Comparison of ENCODE assay signal across 1 cellular context in the genomic region with DNA sequence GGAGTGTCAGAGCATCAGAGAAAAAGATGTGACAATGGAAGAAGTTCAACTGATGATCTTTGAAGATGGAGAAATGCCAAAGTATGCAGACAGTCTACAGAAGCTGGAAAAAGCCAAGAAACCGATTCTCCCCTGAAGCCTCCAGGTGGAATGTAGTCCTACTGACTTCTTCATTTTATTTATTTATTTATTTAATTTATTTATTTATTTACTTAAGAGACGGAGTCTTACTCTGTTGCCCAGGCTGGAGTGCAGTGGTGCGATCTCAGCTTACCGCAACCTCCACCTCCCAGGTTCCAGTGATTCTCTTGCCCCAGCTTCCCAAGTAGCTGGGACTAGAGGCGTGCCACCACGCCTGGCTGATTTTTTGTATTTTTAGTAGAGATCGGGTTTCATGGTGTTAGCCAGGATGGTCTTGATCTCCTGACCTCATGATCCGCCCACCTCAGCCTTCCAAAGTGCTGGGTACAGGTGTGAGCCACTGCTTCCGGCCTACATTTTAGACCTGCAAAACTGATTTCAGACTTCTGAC.
TF ChIP-seq lines count a peak whose summit lies in the region.

No MANE protein-coding gene starts in this region.

TF ChIP-seq in GM23338, 12 proteins besides CTCF, POLR2A, EP300 and RAD21 (continued from another document):
- TF ChIP-seq, protein P1, sequence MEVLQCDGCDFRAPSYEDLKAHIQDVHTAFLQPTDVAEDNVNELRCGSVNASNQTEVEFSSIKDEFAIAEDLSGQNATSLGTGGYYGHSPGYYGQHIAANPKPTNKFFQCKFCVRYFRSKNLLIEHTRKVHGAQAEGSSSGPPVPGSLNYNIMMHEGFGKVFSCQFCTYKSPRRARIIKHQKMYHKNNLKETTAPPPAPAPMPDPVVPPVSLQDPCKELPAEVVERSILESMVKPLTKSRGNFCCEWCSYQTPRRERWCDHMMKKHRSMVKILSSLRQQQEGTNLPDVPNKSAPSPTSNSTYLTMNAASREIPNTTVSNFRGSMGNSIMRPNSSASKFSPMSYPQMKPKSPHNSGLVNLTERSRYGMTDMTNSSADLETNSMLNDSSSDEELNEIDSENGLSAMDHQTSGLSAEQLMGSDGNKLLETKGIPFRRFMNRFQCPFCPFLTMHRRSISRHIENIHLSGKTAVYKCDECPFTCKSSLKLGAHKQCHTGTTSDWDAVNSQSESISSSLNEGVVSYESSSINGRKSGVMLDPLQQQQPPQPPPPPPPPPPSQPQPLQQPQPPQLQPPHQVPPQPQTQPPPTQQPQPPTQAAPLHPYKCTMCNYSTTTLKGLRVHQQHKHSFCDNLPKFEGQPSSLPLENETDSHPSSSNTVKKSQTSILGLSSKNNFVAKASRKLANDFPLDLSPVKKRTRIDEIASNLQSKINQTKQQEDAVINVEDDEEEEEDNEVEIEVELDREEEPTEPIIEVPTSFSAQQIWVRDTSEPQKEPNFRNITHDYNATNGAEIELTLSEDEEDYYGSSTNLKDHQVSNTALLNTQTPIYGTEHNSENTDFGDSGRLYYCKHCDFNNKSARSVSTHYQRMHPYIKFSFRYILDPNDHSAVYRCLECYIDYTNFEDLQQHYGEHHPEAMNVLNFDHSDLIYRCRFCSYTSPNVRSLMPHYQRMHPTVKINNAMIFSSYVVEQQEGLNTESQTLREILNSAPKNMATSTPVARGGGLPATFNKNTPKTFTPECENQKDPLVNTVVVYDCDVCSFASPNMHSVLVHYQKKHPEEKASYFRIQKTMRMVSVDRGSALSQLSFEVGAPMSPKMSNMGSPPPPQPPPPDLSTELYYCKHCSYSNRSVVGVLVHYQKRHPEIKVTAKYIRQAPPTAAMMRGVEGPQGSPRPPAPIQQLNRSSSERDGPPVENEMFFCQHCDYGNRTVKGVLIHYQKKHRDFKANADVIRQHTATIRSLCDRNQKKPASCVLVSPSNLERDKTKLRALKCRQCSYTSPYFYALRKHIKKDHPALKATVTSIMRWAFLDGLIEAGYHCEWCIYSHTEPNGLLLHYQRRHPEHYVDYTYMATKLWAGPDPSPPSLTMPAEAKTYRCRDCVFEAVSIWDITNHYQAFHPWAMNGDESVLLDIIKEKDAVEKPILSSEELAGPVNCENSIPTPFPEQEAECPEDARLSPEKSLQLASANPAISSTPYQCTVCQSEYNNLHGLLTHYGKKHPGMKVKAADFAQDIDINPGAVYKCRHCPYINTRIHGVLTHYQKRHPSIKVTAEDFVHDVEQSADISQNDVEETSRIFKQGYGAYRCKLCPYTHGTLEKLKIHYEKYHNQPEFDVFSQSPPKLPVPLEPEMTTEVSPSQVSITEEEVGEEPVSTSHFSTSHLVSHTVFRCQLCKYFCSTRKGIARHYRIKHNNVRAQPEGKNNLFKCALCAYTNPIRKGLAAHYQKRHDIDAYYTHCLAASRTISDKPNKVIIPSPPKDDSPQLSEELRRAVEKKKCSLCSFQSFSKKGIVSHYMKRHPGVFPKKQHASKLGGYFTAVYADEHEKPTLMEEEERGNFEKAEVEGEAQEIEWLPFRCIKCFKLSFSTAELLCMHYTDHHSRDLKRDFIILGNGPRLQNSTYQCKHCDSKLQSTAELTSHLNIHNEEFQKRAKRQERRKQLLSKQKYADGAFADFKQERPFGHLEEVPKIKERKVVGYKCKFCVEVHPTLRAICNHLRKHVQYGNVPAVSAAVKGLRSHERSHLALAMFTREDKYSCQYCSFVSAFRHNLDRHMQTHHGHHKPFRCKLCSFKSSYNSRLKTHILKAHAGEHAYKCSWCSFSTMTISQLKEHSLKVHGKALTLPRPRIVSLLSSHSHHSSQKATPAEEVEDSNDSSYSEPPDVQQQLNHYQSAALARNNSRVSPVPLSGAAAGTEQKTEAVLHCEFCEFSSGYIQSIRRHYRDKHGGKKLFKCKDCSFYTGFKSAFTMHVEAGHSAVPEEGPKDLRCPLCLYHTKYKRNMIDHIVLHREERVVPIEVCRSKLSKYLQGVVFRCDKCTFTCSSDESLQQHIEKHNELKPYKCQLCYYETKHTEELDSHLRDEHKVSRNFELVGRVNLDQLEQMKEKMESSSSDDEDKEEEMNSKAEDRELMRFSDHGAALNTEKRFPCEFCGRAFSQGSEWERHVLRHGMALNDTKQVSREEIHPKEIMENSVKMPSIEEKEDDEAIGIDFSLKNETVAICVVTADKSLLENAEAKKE (CRISPR knock-in tag; IDR thresholded peaks at IDR 0.05), result no peak
- TF ChIP-seq EZH2phosphoT487 (IDR thresholded peaks at IDR 0.05; ENCODE audit: unreplicated experiment), result no peak
- no peak for TF ChIP-seq CREB1 (CRISPR knock-in tag; IDR thresholded peaks at IDR 0.05; ENCODE audit: low read depth)
- TF ChIP-seq STAT1 (IDR thresholded peaks at IDR 0.05; ENCODE audit: unreplicated experiment), result no peak
- TF ChIP-seq, protein P2, sequence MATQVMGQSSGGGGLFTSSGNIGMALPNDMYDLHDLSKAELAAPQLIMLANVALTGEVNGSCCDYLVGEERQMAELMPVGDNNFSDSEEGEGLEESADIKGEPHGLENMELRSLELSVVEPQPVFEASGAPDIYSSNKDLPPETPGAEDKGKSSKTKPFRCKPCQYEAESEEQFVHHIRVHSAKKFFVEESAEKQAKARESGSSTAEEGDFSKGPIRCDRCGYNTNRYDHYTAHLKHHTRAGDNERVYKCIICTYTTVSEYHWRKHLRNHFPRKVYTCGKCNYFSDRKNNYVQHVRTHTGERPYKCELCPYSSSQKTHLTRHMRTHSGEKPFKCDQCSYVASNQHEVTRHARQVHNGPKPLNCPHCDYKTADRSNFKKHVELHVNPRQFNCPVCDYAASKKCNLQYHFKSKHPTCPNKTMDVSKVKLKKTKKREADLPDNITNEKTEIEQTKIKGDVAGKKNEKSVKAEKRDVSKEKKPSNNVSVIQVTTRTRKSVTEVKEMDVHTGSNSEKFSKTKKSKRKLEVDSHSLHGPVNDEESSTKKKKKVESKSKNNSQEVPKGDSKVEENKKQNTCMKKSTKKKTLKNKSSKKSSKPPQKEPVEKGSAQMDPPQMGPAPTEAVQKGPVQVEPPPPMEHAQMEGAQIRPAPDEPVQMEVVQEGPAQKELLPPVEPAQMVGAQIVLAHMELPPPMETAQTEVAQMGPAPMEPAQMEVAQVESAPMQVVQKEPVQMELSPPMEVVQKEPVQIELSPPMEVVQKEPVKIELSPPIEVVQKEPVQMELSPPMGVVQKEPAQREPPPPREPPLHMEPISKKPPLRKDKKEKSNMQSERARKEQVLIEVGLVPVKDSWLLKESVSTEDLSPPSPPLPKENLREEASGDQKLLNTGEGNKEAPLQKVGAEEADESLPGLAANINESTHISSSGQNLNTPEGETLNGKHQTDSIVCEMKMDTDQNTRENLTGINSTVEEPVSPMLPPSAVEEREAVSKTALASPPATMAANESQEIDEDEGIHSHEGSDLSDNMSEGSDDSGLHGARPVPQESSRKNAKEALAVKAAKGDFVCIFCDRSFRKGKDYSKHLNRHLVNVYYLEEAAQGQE (IDR thresholded peaks at IDR 0.05; ENCODE audit: unreplicated experiment), result no peak
- TF ChIP-seq NANOG (IDR thresholded peaks at IDR 0.05; ENCODE audit: borderline replicate concordance), result no peak
- TF ChIP-seq POLR2AphosphoS5 (IDR thresholded peaks at IDR 0.05; ENCODE audit: low read depth), result no peak
- TF ChIP-seq JUNB (IDR thresholded peaks at IDR 0.05; ENCODE audit: unreplicated experiment), result no peak
- TF ChIP-seq EZH2 (IDR thresholded peaks at IDR 0.05; ENCODE audit: low read depth, unreplicated experiment), result no peak
- TF ChIP-seq ZNF114 (CRISPR knock-in tag; IDR thresholded peaks at IDR 0.05), result no peak
- no peak for TF ChIP-seq ZNF331 (CRISPR knock-in tag; IDR thresholded peaks at IDR 0.05; ENCODE audit: low read depth)
TF ChIP-seq in GM23338: peak in this region for 0.
